ENCODE assay signal across 2 cellular contexts in the genomic region with DNA sequence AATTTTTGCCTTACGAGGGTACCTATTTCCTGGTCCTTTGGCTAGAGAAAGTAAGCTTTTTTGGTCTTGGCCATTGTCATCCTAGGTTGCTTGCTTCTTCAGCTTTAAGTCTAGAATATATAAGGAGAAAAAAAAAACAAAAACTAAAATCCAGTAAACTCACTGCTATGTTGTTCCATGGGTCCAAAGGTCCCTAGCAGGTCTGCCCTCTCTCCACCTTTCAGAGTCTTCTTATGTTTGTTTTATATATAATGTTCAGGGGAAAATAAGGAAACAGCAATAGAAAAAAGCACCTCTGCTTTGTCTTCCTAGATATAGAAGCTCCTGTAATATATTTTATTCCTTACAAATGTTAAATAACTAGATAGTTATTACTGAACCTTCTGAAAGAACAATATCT.
A peak's percentile ranks its signal among the peaks of the same experiment; 100 is the strongest.
TF ChIP-seq lines count a peak whose summit lies in the region.

No MANE protein-coding gene starts in this region.

TF ChIP-seq in liver, 16 proteins besides CTCF, POLR2A, EP300 and RAD21:
- TF ChIP-seq, protein P1, sequence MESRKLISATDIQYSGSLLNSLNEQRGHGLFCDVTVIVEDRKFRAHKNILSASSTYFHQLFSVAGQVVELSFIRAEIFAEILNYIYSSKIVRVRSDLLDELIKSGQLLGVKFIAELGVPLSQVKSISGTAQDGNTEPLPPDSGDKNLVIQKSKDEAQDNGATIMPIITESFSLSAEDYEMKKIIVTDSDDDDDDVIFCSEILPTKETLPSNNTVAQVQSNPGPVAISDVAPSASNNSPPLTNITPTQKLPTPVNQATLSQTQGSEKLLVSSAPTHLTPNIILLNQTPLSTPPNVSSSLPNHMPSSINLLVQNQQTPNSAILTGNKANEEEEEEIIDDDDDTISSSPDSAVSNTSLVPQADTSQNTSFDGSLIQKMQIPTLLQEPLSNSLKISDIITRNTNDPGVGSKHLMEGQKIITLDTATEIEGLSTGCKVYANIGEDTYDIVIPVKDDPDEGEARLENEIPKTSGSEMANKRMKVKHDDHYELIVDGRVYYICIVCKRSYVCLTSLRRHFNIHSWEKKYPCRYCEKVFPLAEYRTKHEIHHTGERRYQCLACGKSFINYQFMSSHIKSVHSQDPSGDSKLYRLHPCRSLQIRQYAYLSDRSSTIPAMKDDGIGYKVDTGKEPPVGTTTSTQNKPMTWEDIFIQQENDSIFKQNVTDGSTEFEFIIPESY (IDR thresholded peaks at IDR 0.05), result no peak
- TF ChIP-seq SP1 (IDR thresholded peaks at IDR 0.05) (no peak), GABPA (IDR thresholded peaks at IDR 0.05 in 1 of 2, conservative IDR thresholded peaks at IDR 0.05 in 1 of 2) (no peak), HNF4G (IDR thresholded peaks at IDR 0.05) (no peak), TAF1 (conservative IDR thresholded peaks at IDR 0.05) (no peak), HNF4A (conservative IDR thresholded peaks at IDR 0.05) (peak; percentile 8 to 34), JUND (IDR thresholded peaks at IDR 0.05) (no peak)
- TF ChIP-seq, protein P2, sequence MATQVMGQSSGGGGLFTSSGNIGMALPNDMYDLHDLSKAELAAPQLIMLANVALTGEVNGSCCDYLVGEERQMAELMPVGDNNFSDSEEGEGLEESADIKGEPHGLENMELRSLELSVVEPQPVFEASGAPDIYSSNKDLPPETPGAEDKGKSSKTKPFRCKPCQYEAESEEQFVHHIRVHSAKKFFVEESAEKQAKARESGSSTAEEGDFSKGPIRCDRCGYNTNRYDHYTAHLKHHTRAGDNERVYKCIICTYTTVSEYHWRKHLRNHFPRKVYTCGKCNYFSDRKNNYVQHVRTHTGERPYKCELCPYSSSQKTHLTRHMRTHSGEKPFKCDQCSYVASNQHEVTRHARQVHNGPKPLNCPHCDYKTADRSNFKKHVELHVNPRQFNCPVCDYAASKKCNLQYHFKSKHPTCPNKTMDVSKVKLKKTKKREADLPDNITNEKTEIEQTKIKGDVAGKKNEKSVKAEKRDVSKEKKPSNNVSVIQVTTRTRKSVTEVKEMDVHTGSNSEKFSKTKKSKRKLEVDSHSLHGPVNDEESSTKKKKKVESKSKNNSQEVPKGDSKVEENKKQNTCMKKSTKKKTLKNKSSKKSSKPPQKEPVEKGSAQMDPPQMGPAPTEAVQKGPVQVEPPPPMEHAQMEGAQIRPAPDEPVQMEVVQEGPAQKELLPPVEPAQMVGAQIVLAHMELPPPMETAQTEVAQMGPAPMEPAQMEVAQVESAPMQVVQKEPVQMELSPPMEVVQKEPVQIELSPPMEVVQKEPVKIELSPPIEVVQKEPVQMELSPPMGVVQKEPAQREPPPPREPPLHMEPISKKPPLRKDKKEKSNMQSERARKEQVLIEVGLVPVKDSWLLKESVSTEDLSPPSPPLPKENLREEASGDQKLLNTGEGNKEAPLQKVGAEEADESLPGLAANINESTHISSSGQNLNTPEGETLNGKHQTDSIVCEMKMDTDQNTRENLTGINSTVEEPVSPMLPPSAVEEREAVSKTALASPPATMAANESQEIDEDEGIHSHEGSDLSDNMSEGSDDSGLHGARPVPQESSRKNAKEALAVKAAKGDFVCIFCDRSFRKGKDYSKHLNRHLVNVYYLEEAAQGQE (IDR thresholded peaks at IDR 0.05), result no peak

TF ChIP-seq in HepG2, 621 proteins besides CTCF, POLR2A, EP300 and RAD21 (continued from another document):
- TF ChIP-seq, protein P3, sequence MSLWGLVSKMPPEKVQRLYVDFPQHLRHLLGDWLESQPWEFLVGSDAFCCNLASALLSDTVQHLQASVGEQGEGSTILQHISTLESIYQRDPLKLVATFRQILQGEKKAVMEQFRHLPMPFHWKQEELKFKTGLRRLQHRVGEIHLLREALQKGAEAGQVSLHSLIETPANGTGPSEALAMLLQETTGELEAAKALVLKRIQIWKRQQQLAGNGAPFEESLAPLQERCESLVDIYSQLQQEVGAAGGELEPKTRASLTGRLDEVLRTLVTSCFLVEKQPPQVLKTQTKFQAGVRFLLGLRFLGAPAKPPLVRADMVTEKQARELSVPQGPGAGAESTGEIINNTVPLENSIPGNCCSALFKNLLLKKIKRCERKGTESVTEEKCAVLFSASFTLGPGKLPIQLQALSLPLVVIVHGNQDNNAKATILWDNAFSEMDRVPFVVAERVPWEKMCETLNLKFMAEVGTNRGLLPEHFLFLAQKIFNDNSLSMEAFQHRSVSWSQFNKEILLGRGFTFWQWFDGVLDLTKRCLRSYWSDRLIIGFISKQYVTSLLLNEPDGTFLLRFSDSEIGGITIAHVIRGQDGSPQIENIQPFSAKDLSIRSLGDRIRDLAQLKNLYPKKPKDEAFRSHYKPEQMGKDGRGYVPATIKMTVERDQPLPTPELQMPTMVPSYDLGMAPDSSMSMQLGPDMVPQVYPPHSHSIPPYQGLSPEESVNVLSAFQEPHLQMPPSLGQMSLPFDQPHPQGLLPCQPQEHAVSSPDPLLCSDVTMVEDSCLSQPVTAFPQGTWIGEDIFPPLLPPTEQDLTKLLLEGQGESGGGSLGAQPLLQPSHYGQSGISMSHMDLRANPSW (CRISPR knock-in tag; IDR thresholded peaks at IDR 0.05; ENCODE audit: borderline replicate concordance), result no peak
- TF ChIP-seq KDM3A (CRISPR knock-in tag; IDR thresholded peaks at IDR 0.05; ENCODE audit: low read depth) (no peak), SRSF4 (IDR thresholded peaks at IDR 0.05; ENCODE audit: low read depth, low read length, poor library complexity, severe bottlenecking) (no peak), ATAD3A (CRISPR knock-in tag; IDR thresholded peaks at IDR 0.05) (no peak)
